10 cellular contexts compared by ENCODE assay signal in the genomic region with DNA sequence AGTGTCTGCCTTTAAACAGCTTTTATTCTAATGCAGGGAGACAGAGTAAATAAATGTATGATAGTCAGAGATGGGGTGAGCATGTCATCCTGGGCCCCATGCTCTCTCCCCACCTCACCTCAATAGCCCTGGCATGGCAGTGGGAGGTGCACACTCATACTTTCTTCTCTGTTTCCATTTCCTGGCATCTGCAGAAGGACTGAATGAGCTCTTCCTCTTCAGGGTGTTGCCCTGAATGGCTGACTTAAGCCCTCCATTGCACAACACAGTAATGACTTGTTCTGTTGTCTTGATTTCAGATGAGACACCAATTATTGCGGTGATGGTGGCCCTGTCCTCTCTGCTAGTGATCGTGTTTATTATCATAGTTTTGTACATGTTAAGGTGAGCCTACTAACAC. TPM values are rescaled to one million over a fixed set of nuclear protein-coding genes. Genes with fewer than 3 reads are reported as not detected.
DNase-seq lines count a peak whose midpoint lies in the region; ATAC-seq and TF ChIP-seq lines count a peak whose summit lies in the region.
"Had no signal": no experiment of that assay in that cellular context is flagged by ENCODE, and none has a peak within 500 bp of the region (broad histone marks: within the 10 kb centered on the region; RNA-seq: fewer than 3 reads in every experiment).

No MANE protein-coding gene starts in this region.

- H3K4me1 ChIP-seq in esophagus muscularis mucosa, result peaks cover 9 to 22% (median 9%) of the 10 kb centered on the region in 4 donors
- H3K4me1 ChIP-seq: psoas muscle had no signal

- DNase-seq in activated CD4-positive, alpha-beta T cell treated with anti-CD3 and anti-CD28 coated beads for 36 hours, result peak; percentile 86
- no peak for DNase-seq in activated CD4-positive, alpha-beta T cell treated with anti-CD3 and anti-CD28 coated beads for 4 hours
- DNase-seq in activated CD4-positive, alpha-beta T cell treated with anti-CD3 and anti-CD28 coated beads, Interleukin-2, amount 50 U/mL, for 24 hours (ENCODE audit: low read depth in 1 of 2, low spot score in 1 of 2), result peak; percentile 21 to 32
- DNase-seq in fibroblast of pulmonary artery (ENCODE audit: low read depth) (peak; percentile 60), type B pancreatic cell (ENCODE audit: extremely low spot score, unreplicated experiment) (no peak), brain microvascular endothelial cell (no peak), esophagus muscularis mucosa (ENCODE audit: extremely low spot score) (no peak)
- DNase-seq in stimulated activated CD8-positive, alpha-beta memory T cell treated with anti-CD3 and anti-CD28 coated beads, Interleukin-2, amount 100 ng/mL, for 48 hours (ENCODE audit: low read depth in 2 of 2), result peak; percentile 30 to 58

- peaks cover 15% of the 10 kb centered on the region for H3K36me3 ChIP-seq in brain microvascular endothelial cell (replicated peaks)
- peaks cover 35 to 67% (median 59%) of the 10 kb centered on the region in 4 donors for H3K36me3 ChIP-seq in esophagus muscularis mucosa

- in situ Hi-C loops in brain microvascular endothelial cell (cut with HindIII; ENCODE audit: low pct_ligation_motif_present, low sequenced_read_pairs), result no loop called here

- CTCF ChIA-PET in activated CD4-positive, alpha-beta T cell treated with anti-CD3 and anti-CD28 coated beads for 36 hours (lab: Charles Lee), result interaction anchor here (0.8 to 4.6 kb wide), 7 partner anchors 14 to 115 kb away, joined by 3 to 23 read pairs (median 4); no protein-coding TSS in a partner anchor

- no peak overlapping the region for H3K4me3 ChIP-seq in fibroblast of pulmonary artery (replicated peaks; ENCODE audit: low read depth, low read length)
- no peak overlapping the region for H3K4me3 ChIP-seq in brain microvascular endothelial cell (ENCODE audit: low read depth, low read length)
- H3K4me3 ChIP-seq in esophagus muscularis mucosa, result no peak overlapping the region
- H3K4me3 ChIP-seq: psoas muscle had no signal

- intact Hi-C loops in activated CD4-positive, alpha-beta T cell treated with anti-CD3 and anti-CD28 coated beads for 36 hours (cut with DNase I, micrococcal nuclease), result loop anchor here (1.0 to 5.0 kb wide), 5 partner anchors 25 to 146 kb away; a partner anchor contains a TSS
- intact Hi-C loops in esophagus muscularis mucosa (cut with DNase I), result no loop called here

- peaks cover 48% of the 10 kb centered on the region for H3K36me3 Mint-ChIP-seq in activated CD4-positive, alpha-beta T cell treated with anti-CD3 and anti-CD28 coated beads for 36 hours (ENCODE audit: low read depth)
- H3K36me3 Mint-ChIP-seq in type B pancreatic cell, result peaks cover 31% of the 10 kb centered on the region

- H3K27me3 Mint-ChIP-seq in activated CD4-positive, alpha-beta T cell treated with anti-CD3 and anti-CD28 coated beads for 36 hours, result no peaks in the 10 kb centered on the region
- H3K27me3 Mint-ChIP-seq in type B pancreatic cell, result peaks cover 4% of the 10 kb centered on the region

- ATAC-seq in activated CD4-positive, alpha-beta T cell treated with anti-CD3 and anti-CD28 coated beads for 36 hours, result peak; percentile 80

- no peak for TF ChIP-seq EP300 in esophagus muscularis mucosa (IDR thresholded peaks at IDR 0.05)

- H3K27me3 ChIP-seq in brain microvascular endothelial cell (replicated peaks) (no peaks in the 10 kb centered on the region), esophagus muscularis mucosa (no peaks in the 10 kb centered on the region)

- TF ChIP-seq CTCF in fibroblast of pulmonary artery (IDR thresholded peaks at IDR 0.05; ENCODE audit: low read length, missing control alignments) (no peak), type B pancreatic cell (conservative IDR thresholded peaks at IDR 0.05) (no peak), brain microvascular endothelial cell (IDR thresholded peaks at IDR 0.05; ENCODE audit: low read depth, low read length, missing control alignments) (no peak), esophagus muscularis mucosa (IDR thresholded peaks at IDR 0.05) (no peak)

- H3K9me3 ChIP-seq in esophagus muscularis mucosa, result no peaks in the 10 kb centered on the region
- H3K9me3 ChIP-seq: psoas muscle had no signal

- POLR2A ChIA-PET in activated CD4-positive, alpha-beta T cell treated with anti-CD3 and anti-CD28 coated beads for 36 hours (lab: Charles Lee), result interaction anchor here (1.0 to 1.5 kb wide), 4 partner anchors 25 to 329 kb away, joined by 3 to 39 read pairs (median 19); no protein-coding TSS in a partner anchor

- 89% methylated on average over 2 of the region's 2 CpGs for WGBS in esophagus muscularis mucosa

- no peak overlapping the region for H3K27ac Mint-ChIP-seq in activated CD4-positive, alpha-beta T cell treated with anti-CD3 and anti-CD28 coated beads for 36 hours
- H3K27ac Mint-ChIP-seq in type B pancreatic cell, result no peak overlapping the region

- peak overlapping the region; percentile 30 for H3K4me3 Mint-ChIP-seq in activated CD4-positive, alpha-beta T cell treated with anti-CD3 and anti-CD28 coated beads for 36 hours
- H3K4me3 Mint-ChIP-seq in type B pancreatic cell, result no peak overlapping the region

- no peaks in the 10 kb centered on the region for H3K9me3 Mint-ChIP-seq in activated CD4-positive, alpha-beta T cell treated with anti-CD3 and anti-CD28 coated beads for 36 hours (ENCODE audit: low read depth)
- no peaks in the 10 kb centered on the region for H3K9me3 Mint-ChIP-seq in type B pancreatic cell

- peaks cover 28% of the 10 kb centered on the region for H3K4me1 Mint-ChIP-seq in activated CD4-positive, alpha-beta T cell treated with anti-CD3 and anti-CD28 coated beads for 36 hours
- no peaks in the 10 kb centered on the region for H3K4me1 Mint-ChIP-seq in type B pancreatic cell (ENCODE audit: unreplicated experiment)

- H3K27ac ChIP-seq in brain microvascular endothelial cell (no peak overlapping the region), esophagus muscularis mucosa (replicated peaks in 1 of 4) (no peak overlapping the region)
- H3K27ac ChIP-seq: psoas muscle had no signal

- no peak for TF ChIP-seq POLR2A in esophagus muscularis mucosa (IDR thresholded peaks at IDR 0.05; ENCODE audit: low read depth)

RNA-seq across cellular contexts. Expression of a gene that starts 57.0 kb away (rescaled TPM):
- total RNA-seq in activated CD4-positive, alpha-beta T cell treated with anti-CD3 and anti-CD28 coated beads for 36 hours, result 1 to 10 TPM; 8.0 to 8.3 TPM
- total RNA-seq in type B pancreatic cell (ENCODE audit: low replicate concordance), result 0.99 and 2.3 TPM in 2 replicates
- not detected for total RNA-seq in esophagus muscularis mucosa
- total RNA-seq: psoas muscle, RPMI7951 had no signal

RNA-seq across cellular contexts. Expression of a gene that starts 59.4 kb away (rescaled TPM):
- total RNA-seq in activated CD4-positive, alpha-beta T cell treated with anti-CD3 and anti-CD28 coated beads for 36 hours, result 100 to 1,000 TPM; 107 to 153 TPM
- total RNA-seq in type B pancreatic cell (ENCODE audit: low replicate concordance), result 59.0 and 67.3 TPM in 2 replicates
- 10 to 100 TPM; 52.3 to 90.7 (median 71.5) TPM for total RNA-seq in esophagus muscularis mucosa

Comparison
In these comparisons a context has a peak if more than half of its experiments do, and no peak if none do; other contexts are left out.
1. DNase-seq: peak in activated CD4-positive, alpha-beta T cell treated with anti-CD3 and anti-CD28 coated beads for 36 hours (single experiment), activated CD4-positive, alpha-beta T cell treated with anti-CD3 and anti-CD28 coated beads, Interleukin-2, amount 50 U/mL, for 24 hours (2 of 2), fibroblast of pulmonary artery (single experiment) and stimulated activated CD8-positive, alpha-beta memory T cell treated with anti-CD3 and anti-CD28 coated beads, Interleukin-2, amount 100 ng/mL, for 48 hours (2 of 2); none in activated CD4-positive, alpha-beta T cell treated with anti-CD3 and anti-CD28 coated beads for 4 hours (0 of 2), type B pancreatic cell (single experiment), brain microvascular endothelial cell (single experiment) and esophagus muscularis mucosa (single experiment).